Comparison of ENCODE assay signal across 30 cellular contexts in the genomic region with DNA sequence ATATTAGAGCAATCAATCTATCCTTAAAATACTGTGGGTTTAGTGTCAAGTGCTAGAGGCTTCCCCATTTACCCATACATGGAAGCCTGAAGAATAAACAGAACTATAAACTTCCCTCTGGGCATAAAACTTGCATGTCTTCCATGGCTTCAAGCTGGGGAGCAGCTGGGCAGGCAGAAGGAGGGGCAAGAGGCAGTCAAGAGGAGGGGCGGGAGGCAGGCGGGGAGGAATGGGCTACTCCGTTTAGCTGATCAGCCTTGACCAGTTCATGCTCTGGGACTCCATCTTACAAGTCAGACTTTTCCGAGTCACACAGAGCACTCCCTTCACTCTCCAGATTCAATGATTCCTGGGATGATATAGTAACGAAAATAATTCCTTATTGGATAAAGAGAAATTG. TPM values are rescaled to one million over a fixed set of nuclear protein-coding genes. Genes with fewer than 3 reads are reported as not detected.
"Had no signal": no experiment of that assay in that cellular context is flagged by ENCODE, and none has a peak within 500 bp of the region (broad histone marks: within the 10 kb centered on the region; RNA-seq: fewer than 3 reads in every experiment).

No MANE protein-coding gene starts in this region.

- H3K4me2 ChIP-seq: SK-N-SH had no signal

- H3K4me1 ChIP-seq: SJCRH30 had no signal

- H3K9me3 Mint-ChIP-seq: activated naive CD4-positive, alpha-beta T cell treated with anti-CD3 and anti-CD28 coated beads, Interleukin-2, amount 50 U/mL, for 72 hours; activated naive CD8-positive, alpha-beta T cell treated with anti-CD3 and anti-CD28 coated beads, Interleukin-2, amount 50 U/mL, for 24 hours; activated T-cell treated with anti-CD3 and anti-CD28 coated beads, Interleukin-2, amount 50 U/mL, for 4 hours; central memory CD8-positive, alpha-beta T cell had no signal

- H3K27me3 Mint-ChIP-seq: activated CD8-positive, alpha-beta memory T cell treated with anti-CD3 and anti-CD28 coated beads, Interleukin-2, amount 10 ng/mL, durations not matched to agents 7 days and 5 days; activated naive CD8-positive, alpha-beta T cell treated with anti-CD3 and anti-CD28 coated beads, Interleukin-2, amount 50 U/mL, for 24 hours; central memory CD8-positive, alpha-beta T cell had no signal

- ATAC-seq: activated CD8-positive, alpha-beta memory T cell treated with anti-CD3 and anti-CD28 coated beads, Interleukin-2, amount 10 ng/mL, durations not matched to agents 7 days and 5 days; activated naive CD4-positive, alpha-beta T cell treated with anti-CD3 and anti-CD28 coated beads, Interleukin-2, amount 50 U/mL, for 72 hours; activated naive CD8-positive, alpha-beta T cell treated with anti-CD3 and anti-CD28 coated beads, Interleukin-2, amount 50 U/mL, for 24 hours; activated T-cell treated with anti-CD3 and anti-CD28 coated beads, Interleukin-2, amount 50 U/mL, for 4 hours; Panc1 had no signal

- H3K9me3 ChIP-seq: ascending aorta, SJCRH30, SK-N-SH had no signal

- H3K4me3 Mint-ChIP-seq: activated CD8-positive, alpha-beta memory T cell treated with anti-CD3 and anti-CD28 coated beads, Interleukin-2, amount 10 ng/mL, durations not matched to agents 7 days and 5 days; activated naive CD8-positive, alpha-beta T cell treated with anti-CD3 and anti-CD28 coated beads, Interleukin-2, amount 50 U/mL, for 24 hours; activated T-cell treated with anti-CD3 and anti-CD28 coated beads, Interleukin-2, amount 50 U/mL, for 4 hours; brain; central memory CD8-positive, alpha-beta T cell had no signal

- H3K9me2 ChIP-seq: SK-N-SH had no signal

- H3K27me3 ChIP-seq: ascending aorta, SJCRH30 had no signal

- H3K36me3 ChIP-seq: ascending aorta, SJCRH30 had no signal

- H3K4me1 Mint-ChIP-seq: activated CD8-positive, alpha-beta memory T cell treated with anti-CD3 and anti-CD28 coated beads, Interleukin-2, amount 10 ng/mL, durations not matched to agents 7 days and 5 days; brain; central memory CD8-positive, alpha-beta T cell had no signal

- DNase-seq: activated CD4-positive, alpha-beta T cell treated with anti-CD3 and anti-CD28 coated beads for 48 hours; activated CD4-positive, alpha-beta T cell treated with anti-CD3 and anti-CD28 coated beads, Interleukin-2, amount 50 U/mL, for 48 hours; activated CD4-positive, CD25-positive, alpha-beta regulatory T cell treated with anti-CD3 and anti-CD28 coated beads, Interleukin-2, amount 50 U/mL, for 72 hours; activated CD8-positive, alpha-beta memory T cell treated with anti-CD3 and anti-CD28 coated beads, Interleukin-2, amount 10 ng/mL, durations not matched to agents 7 days and 5 days; activated effector memory CD4-positive, alpha-beta T cell treated with anti-CD3 and anti-CD28 coated beads, Interleukin-2, amount 50 U/mL, for 16 hours; activated naive CD4-positive, alpha-beta T cell treated with Interleukin-2 at 50 U/mL for 16 hours; activated naive CD8-positive, alpha-beta T cell treated with anti-CD3 and anti-CD28 coated beads, Interleukin-2, amount 50 U/mL, for 24 hours; activated T-cell treated with anti-CD3 and anti-CD28 coated beads, Interleukin-2, amount 50 U/mL, for 4 hours; amniotic stem cell; Karpas-422; NCI-H1048; NCI-H146; NCI-H1930; NCI-H2171; NCI-H2227 treated with DMSO at 0.1 percent for 48 hours; NCI-H446 treated with DMSO at 0.1 percent for 48 hours; NCI-H524 treated with DMSO at 0.1 percent for 48 hours; NCI-H748 treated with DMSO at 0.1 percent for 48 hours; Right ventricle myocardium superior; SJCRH30; SK-N-SH; T-helper 1 cell had no signal

- H3K4me3 ChIP-seq: ascending aorta, SJCRH30 had no signal

- H3K27ac Mint-ChIP-seq: activated CD8-positive, alpha-beta memory T cell treated with anti-CD3 and anti-CD28 coated beads, Interleukin-2, amount 10 ng/mL, durations not matched to agents 7 days and 5 days; activated naive CD4-positive, alpha-beta T cell treated with anti-CD3 and anti-CD28 coated beads, Interleukin-2, amount 50 U/mL, for 72 hours; activated naive CD8-positive, alpha-beta T cell treated with anti-CD3 and anti-CD28 coated beads, Interleukin-2, amount 50 U/mL, for 24 hours; brain had no signal

- H3K27ac ChIP-seq: ascending aorta, RWPE1, SJCRH30 had no signal

- H3K36me3 Mint-ChIP-seq: activated CD8-positive, alpha-beta memory T cell treated with anti-CD3 and anti-CD28 coated beads, Interleukin-2, amount 10 ng/mL, durations not matched to agents 7 days and 5 days; activated naive CD4-positive, alpha-beta T cell treated with anti-CD3 and anti-CD28 coated beads, Interleukin-2, amount 50 U/mL, for 72 hours; brain had no signal

- H3K9ac ChIP-seq: SK-N-SH had no signal

RNA-seq across cellular contexts. Expression of a gene that starts 3.5 kb away (rescaled TPM):
- total RNA-seq: activated CD8-positive, alpha-beta memory T cell treated with anti-CD3 and anti-CD28 coated beads, Interleukin-2, amount 10 ng/mL, durations not matched to agents 7 days and 5 days; activated naive CD4-positive, alpha-beta T cell treated with anti-CD3 and anti-CD28 coated beads, Interleukin-2, amount 50 U/mL, for 72 hours; ascending aorta; OCI-LY7; Right ventricle myocardium superior; SJCRH30; T-helper 2 cell treated with Interferon-gamma antibody and Interleukin-4, amounts not matched to agents 100 ng/mL and 5 ng/mL, for 36 hours had no signal

RNA-seq across cellular contexts. Expression of a gene that starts 25.0 kb away (rescaled TPM):
- total RNA-seq: activated CD8-positive, alpha-beta memory T cell treated with anti-CD3 and anti-CD28 coated beads, Interleukin-2, amount 10 ng/mL, durations not matched to agents 7 days and 5 days; ascending aorta; Right ventricle myocardium superior; SJCRH30; T-helper 2 cell treated with Interferon-gamma antibody and Interleukin-4, amounts not matched to agents 100 ng/mL and 5 ng/mL, for 36 hours had no signal
